In the genomic region with DNA sequence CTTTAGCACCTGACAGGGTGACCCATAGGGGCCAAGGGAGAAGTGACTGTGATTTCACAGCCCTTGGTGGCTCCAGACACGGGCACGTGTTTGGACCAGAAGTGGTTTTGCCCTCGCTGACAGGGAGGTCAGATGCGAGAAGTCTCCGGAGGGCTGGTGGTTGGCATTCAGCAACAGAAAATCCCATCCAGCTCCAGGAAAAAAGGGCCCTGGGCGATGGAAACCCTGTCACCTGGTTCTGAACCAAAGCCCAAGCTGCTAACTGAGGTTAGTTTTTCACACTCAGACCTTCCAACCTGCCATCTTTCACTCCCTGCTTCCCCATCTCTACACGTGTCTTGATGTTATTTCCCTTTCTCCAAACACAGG, we compare ENCODE assay signal across 8 cellular contexts.
A peak's percentile ranks its signal among the peaks of the same experiment; 100 is the strongest.
DNase-seq lines count a peak whose midpoint lies in the region; ATAC-seq and TF ChIP-seq lines count a peak whose summit lies in the region.

No MANE protein-coding gene starts in this region.

- H3K9ac ChIP-seq in mesenchymal stem cell (ENCODE audit: low read length) = peak overlapping the region; percentile 99

- H3K79me1 ChIP-seq in mesenchymal stem cell (replicated peaks; ENCODE audit: low read length, poor library complexity, severe bottlenecking) = peaks cover 5% of the 10 kb centered on the region

- CTCF ChIA-PET in A673 (lab: Charles Lee) = interaction anchor here (0.6 kb wide), 1 partner anchor 34 kb away, joined by 7 read pairs; no protein-coding TSS in a partner anchor

- peak overlapping the region; percentile 61 for H3K4me3 ChIP-seq in A673 (ENCODE audit: low read depth, low read length, poor library complexity, severe bottlenecking)
- H3K4me3 ChIP-seq in HFF-Myc (replicated peaks; ENCODE audit: low read depth, low read length) = peak overlapping the region; percentile 80
- peak overlapping the region in 1 of 2 experiments; percentile 81 for H3K4me3 ChIP-seq in mesenchymal stem cell (ENCODE audit: insufficient read depth in 1 of 2, low read depth in 1 of 2, low read length in 2 of 2)

- intact Hi-C loops in A673 (cut with micrococcal nuclease; ENCODE audit: unreplicated experiment) = no loop called here

- H3K9me3 ChIP-seq in A673 (ENCODE audit: low read depth, low read length, poor library complexity, severe bottlenecking) = no peaks in the 10 kb centered on the region
- no peaks in the 10 kb centered on the region for H3K9me3 ChIP-seq in mesenchymal stem cell (ENCODE audit: control insufficient read depth, low read length)

- H4K91ac ChIP-seq in mesenchymal stem cell (ENCODE audit: low read length) = no peak overlapping the region

- TF ChIP-seq CTCF in A673 (conservative IDR thresholded peaks at IDR 0.05; ENCODE audit: low read depth, low read length) (no peak), HFF-Myc (IDR thresholded peaks at IDR 0.05; ENCODE audit: low read depth, low read length, missing control alignments) (no peak)

- WGBS in mesenchymal stem cell = 69% methylated on average over 7 of the region's 7 CpGs

- no peak overlapping the region for H3K23ac ChIP-seq in mesenchymal stem cell (ENCODE audit: low read length in 2 of 2)

- peak overlapping the region; percentile 94 for H2AK5ac ChIP-seq in mesenchymal stem cell (ENCODE audit: low read length, severe bottlenecking)

- H3K27ac ChIP-seq in A673 (ENCODE audit: low read depth, low read length, poor library complexity, severe bottlenecking) (peak overlapping the region; percentile 93), angular gyrus (ENCODE audit: low read depth, low read length) (peak overlapping the region; percentile 37), mesenchymal stem cell (ENCODE audit: low read length, poor library complexity, severe bottlenecking) (peak overlapping the region; percentile 94)

- peak overlapping the region; percentile 74 for H2BK15ac ChIP-seq in mesenchymal stem cell (ENCODE audit: low read depth, poor library complexity, severe bottlenecking)

- H3K4me2 ChIP-seq in mesenchymal stem cell (ENCODE audit: low read length, poor library complexity, severe bottlenecking) = peak overlapping the region; percentile 40

- H3K27me3 ChIP-seq in A673 (replicated peaks; ENCODE audit: insufficient read depth, low read depth, low read length, poor library complexity) (no peaks in the 10 kb centered on the region), mesenchymal stem cell (ENCODE audit: control insufficient read depth in 1 of 2, insufficient read depth in 1 of 2, low read length in 2 of 2) (no peaks in the 10 kb centered on the region)

- H3K18ac ChIP-seq in mesenchymal stem cell (ENCODE audit: low read depth in 1 of 2, low read length in 2 of 2) = peak overlapping the region in 1 of 2 experiments; percentile 35

- ATAC-seq in GM18873 (IDR thresholded peaks at IDR 0.05; ENCODE audit: low FRiP score, unreplicated experiment) = no peak

- peaks cover 22% of the 10 kb centered on the region for H3K4me1 ChIP-seq in A673 (ENCODE audit: insufficient read depth, low read length, poor library complexity, severe bottlenecking)
- peaks cover 22% of the 10 kb centered on the region for H3K4me1 ChIP-seq in mesenchymal stem cell (ENCODE audit: control insufficient read depth, insufficient read depth, low read depth, low read length)

- H3K14ac ChIP-seq in mesenchymal stem cell (ENCODE audit: low read length in 2 of 2) = no peak overlapping the region

- no peak overlapping the region for H3K4ac ChIP-seq in mesenchymal stem cell (ENCODE audit: low read depth in 1 of 2, low read length in 2 of 2)

- H2BK12ac ChIP-seq in mesenchymal stem cell (ENCODE audit: low read length in 2 of 2) = peak overlapping the region; percentile 6 to 45

- H2AFZ ChIP-seq in mesenchymal stem cell (ENCODE audit: low read depth, low read length) = peak overlapping the region; percentile 3

- peak overlapping the region; percentile 2 for H2BK120ac ChIP-seq in mesenchymal stem cell (ENCODE audit: low read depth, low read length)

- POLR2A ChIA-PET in A673 (lab: Charles Lee; ENCODE audit: low non-redundant PET) = interaction anchor here (0.7 kb wide), 2 partner anchors 10 to 16 kb away, joined by 3 to 7 read pairs; no protein-coding TSS in a partner anchor

- H3K36me3 ChIP-seq in A673 (ENCODE audit: insufficient read depth, low read length, poor library complexity, severe bottlenecking) (no peaks in the 10 kb centered on the region), mesenchymal stem cell (ENCODE audit: control insufficient read depth in 1 of 2, insufficient read depth in 2 of 2, low read depth in 1 of 2, low read length in 2 of 2) (peaks cover 3 to 4% of the 10 kb centered on the region in 2 experiments)

- H4K8ac ChIP-seq in mesenchymal stem cell (ENCODE audit: low read length) = peak overlapping the region; percentile 24

- peak overlapping the region; percentile 89 for H2BK5ac ChIP-seq in mesenchymal stem cell (ENCODE audit: low read depth, low read length, poor library complexity, severe bottlenecking)

- TSS peak; percentile 89 for BruUV-seq in A673 (replicated peaks; lab: Mats Ljungman, UMichigan)

- no peak for DNase-seq in A673 (ENCODE audit: low spot score)
- DNase-seq in HFF-Myc (ENCODE audit: extremely low read depth, low read depth) = no peak
- DNase-seq in mesenchymal stem cell = no peak
- no peak for DNase-seq in central memory CD4-positive, alpha-beta T cell
- DNase-seq in HUDEP-2 (lab: John Stamatoyannopoulos, UW; ENCODE audit: unreplicated experiment in 76 of 76) = no peak
- no peak for DNase-seq in activated T-cell treated with anti-CD3 and anti-CD28 coated beads, Interleukin-2, amount 50 U/mL, for 1 hour

Comparison
In these comparisons a context has a peak if more than half of its experiments do, and no peak if none do; other contexts are left out.
1. H3K27ac ChIP-seq: peak in every context shown above with its lines; median percentile 94 in mesenchymal stem cell; 93 in A673; 37 in angular gyrus.